ENCODE assay signal across 28 cellular contexts in genomic region chr5:124477577-124477976, GRCh38.
A peak's percentile ranks its signal among the peaks of the same experiment; 100 is the strongest.
DNase-seq lines count a peak whose midpoint lies in the region; TF ChIP-seq lines count a peak whose summit lies in the region.
"Had no signal": no experiment of that assay in that cellular context is flagged by ENCODE, and none has a peak within 500 bp of the region (broad histone marks: within the 10 kb centered on the region; RNA-seq: fewer than 3 reads in every experiment).

No MANE protein-coding gene starts in this region.

- H3K27ac Mint-ChIP-seq in mesothelial cell of epicardium, result peak overlapping the region; percentile 40
- H3K27ac Mint-ChIP-seq: activated naive CD4-positive, alpha-beta T cell treated with anti-CD3 and anti-CD28 coated beads, Interleukin-2, amount 50 U/mL, for 24 hours; activated T-cell treated with anti-CD3 and anti-CD28 coated beads, Interleukin-2, amount 50 U/mL, for 72 hours; endodermal cell; nephron had no signal

- H3K27me3 ChIP-seq in dorsolateral prefrontal cortex, result no peaks in the 10 kb centered on the region
- H3K27me3 ChIP-seq in thyroid gland, result no peaks in the 10 kb centered on the region
- no peaks in the 10 kb centered on the region for H3K27me3 ChIP-seq in H7 (ENCODE audit: control insufficient read depth, insufficient read depth, low read length)
- H3K27me3 ChIP-seq in HAP-1 (ENCODE audit: low read depth), result no peaks in the 10 kb centered on the region; the same call in 1 of the 2 replicates
- H3K27me3 ChIP-seq: ascending aorta, colonic mucosa had no signal

- no peak overlapping the region for H3K4me3 Mint-ChIP-seq in mesothelial cell of epicardium
- H3K4me3 Mint-ChIP-seq: activated naive CD4-positive, alpha-beta T cell treated with anti-CD3 and anti-CD28 coated beads, Interleukin-2, amount 50 U/mL, for 24 hours; activated T-cell treated with anti-CD3 and anti-CD28 coated beads, Interleukin-2, amount 50 U/mL, for 72 hours; endodermal cell; nephron had no signal

- H3K4me1 ChIP-seq in thyroid gland (peaks cover 8 to 9% of the 10 kb centered on the region in 2 donors), HAP-1 (peaks cover 3% of the 10 kb centered on the region; the same call in 1 of the 2 replicates)
- H3K4me1 ChIP-seq: ascending aorta, colonic mucosa, psoas muscle had no signal

- in situ Hi-C loops in HAP-1 (cut with MboI; ENCODE audit: low sequenced_read_pairs), result no loop called here

- H3K27ac ChIP-seq in dorsolateral prefrontal cortex, result peak overlapping the region in 50 of 59 donors; percentile 1 to 81 (median 52)
- peak overlapping the region in 1 of 3 donors; percentile 1 for H3K27ac ChIP-seq in thyroid gland
- H3K27ac ChIP-seq: 22Rv1, ascending aorta, colonic mucosa, psoas muscle, skin epidermis had no signal

- peaks cover 10% of the 10 kb centered on the region for H3K4me1 Mint-ChIP-seq in mesothelial cell of epicardium
- H3K4me1 Mint-ChIP-seq: activated naive CD4-positive, alpha-beta T cell treated with anti-CD3 and anti-CD28 coated beads, Interleukin-2, amount 50 U/mL, for 24 hours had no signal

- WGBS in thyroid gland, 2 donors, result 48 to 50% methylated on average over 2 of the region's 2 CpGs

- no peaks in the 10 kb centered on the region for H3K27me3 Mint-ChIP-seq in mesothelial cell of epicardium (ENCODE audit: low read depth)
- H3K27me3 Mint-ChIP-seq: activated naive CD4-positive, alpha-beta T cell treated with anti-CD3 and anti-CD28 coated beads, Interleukin-2, amount 50 U/mL, for 24 hours had no signal

- H3K9me3 Mint-ChIP-seq in mesothelial cell of epicardium, result no peaks in the 10 kb centered on the region
- H3K9me3 Mint-ChIP-seq: activated naive CD4-positive, alpha-beta T cell treated with anti-CD3 and anti-CD28 coated beads, Interleukin-2, amount 50 U/mL, for 24 hours; endodermal cell; nephron had no signal

- intact Hi-C loops in dorsolateral prefrontal cortex (cut with DNase I) (no loop called here), thyroid gland (cut with DNase I) (no loop called here)

- H3K4me3 ChIP-seq in dorsolateral prefrontal cortex (no peak overlapping the region), thyroid gland (replicated peaks in 1 of 3) (no peak overlapping the region), H7 (ENCODE audit: insufficient read depth, low read depth, low read length) (no peak overlapping the region), HAP-1 (no peak overlapping the region)
- H3K4me3 ChIP-seq: ascending aorta, colonic mucosa, psoas muscle, skin epidermis had no signal

- H3K36me3 ChIP-seq in thyroid gland, result no peaks in the 10 kb centered on the region
- H3K36me3 ChIP-seq in H7 (replicated peaks; ENCODE audit: control insufficient read depth, insufficient read depth, low read length), result no peaks in the 10 kb centered on the region
- no peaks in the 10 kb centered on the region for H3K36me3 ChIP-seq in HAP-1 (replicated peaks)
- H3K36me3 ChIP-seq: ascending aorta, colonic mucosa had no signal

- H3K36me3 Mint-ChIP-seq in mesothelial cell of epicardium, result no peaks in the 10 kb centered on the region
- H3K36me3 Mint-ChIP-seq: activated naive CD4-positive, alpha-beta T cell treated with anti-CD3 and anti-CD28 coated beads, Interleukin-2, amount 50 U/mL, for 24 hours had no signal

- TF ChIP-seq CTCF in dorsolateral prefrontal cortex (IDR thresholded peaks at IDR 0.05 in 54 of 56, conservative IDR thresholded peaks at IDR 0.05 in 2 of 56; ENCODE audit: low read depth in 1 of 56, partially characterized antibody in 56 of 56), result no peak
- no peak for TF ChIP-seq CTCF in mesothelial cell of epicardium (IDR thresholded peaks at IDR 0.05; ENCODE audit: unreplicated experiment)
- TF ChIP-seq CTCF in thyroid gland (IDR thresholded peaks at IDR 0.05), result no peak

- TF ChIP-seq POLR2A in thyroid gland (IDR thresholded peaks at IDR 0.05), result no peak

- DNase-seq in NCI-H1694 treated with DMSO at 0.1 percent for 48 hours (lab: John Stamatoyannopoulos, UW) (peak; percentile 0), NCI-H1694 (lab: John Stamatoyannopoulos, UW) (no peak), dorsolateral prefrontal cortex (no peak), mesothelial cell of epicardium (ENCODE audit: low spot score in 2 of 2, unreplicated experiment in 2 of 2) (no peak), thyroid gland (peak; percentile 11 to 13), glomerular visceral epithelial cell (ENCODE audit: extremely low spot score) (no peak), H7 (no peak), HAP-1 (ENCODE audit: low spot score in 2 of 2) (no peak)
- DNase-seq: activated T-cell treated with anti-CD3 and anti-CD28 coated beads, Interleukin-2, amount 50 U/mL, for 72 hours; AML-193; colonic mucosa; endodermal cell; kidney; mesendoderm; NCI-H1092 treated with DMSO at 0.1 percent for 48 hours; NCI-H2081 treated with DMSO at 0.1 percent for 48 hours; NCI-H446 treated with DMSO at 0.1 percent for 48 hours; psoas muscle; RPMI8226; SK-N-SH; stimulated activated CD4-positive, alpha-beta T cell treated with anti-CD3 and anti-CD28 coated beads, Interleukin-2, amount 100 ng/mL, for 48 hours; stimulated activated naive CD8-positive, alpha-beta T cell treated with anti-CD3 and anti-CD28 coated beads, Interleukin-15, Interleukin-2, amounts not matched to agents 100 U/mL and 50 U/mL, for 24 hours; trophoblast cell had no signal

- H3K9me3 ChIP-seq in thyroid gland, result no peaks in the 10 kb centered on the region
- no peaks in the 10 kb centered on the region for H3K9me3 ChIP-seq in HAP-1
- H3K9me3 ChIP-seq: ascending aorta, colonic mucosa, psoas muscle, SK-N-SH had no signal

Comparison
In these comparisons a context has a peak if more than half of its experiments do, and no peak if none do; other contexts are left out.
1. DNase-seq: peak in NCI-H1694 treated with DMSO at 0.1 percent for 48 hours (single experiment) and thyroid gland (2 of 2); none in NCI-H1694 (single experiment), dorsolateral prefrontal cortex (0 of 10), mesothelial cell of epicardium (0 of 2), glomerular visceral epithelial cell (single experiment), H7 (single experiment) and HAP-1 (0 of 2).